In the genomic region with DNA sequence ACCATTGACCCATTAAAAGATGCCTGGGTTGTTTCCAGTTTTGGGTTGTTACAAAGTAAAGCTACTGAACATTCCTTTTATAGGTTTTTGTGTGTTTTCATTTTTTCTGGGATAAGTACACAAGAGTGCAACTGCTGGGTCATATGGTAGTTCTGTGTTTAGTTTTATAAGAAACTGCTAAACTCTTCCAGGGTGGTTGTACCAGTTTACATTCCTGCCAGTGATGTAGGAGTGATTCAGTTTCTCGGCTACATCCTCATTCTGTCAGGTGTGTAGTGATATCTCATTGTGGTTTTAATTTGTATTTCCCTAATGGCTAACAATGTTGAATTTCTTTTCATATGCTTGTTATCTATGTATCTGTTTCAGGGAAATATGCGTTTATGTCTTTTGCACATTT, we compare ENCODE assay signal across 27 cellular contexts.
"Had no signal": no experiment of that assay in that cellular context is flagged by ENCODE, and none has a peak within 500 bp of the region (broad histone marks: within the 10 kb centered on the region; RNA-seq: fewer than 3 reads in every experiment).

No MANE protein-coding gene starts in this region.

- DNase-seq: activated CD4-positive, alpha-beta memory T cell treated with anti-CD3 and anti-CD28 coated beads, Interleukin-2, amount 10 ng/mL, durations not matched to agents 7 days and 5 days; activated CD4-positive, alpha-beta T cell treated with anti-CD3 and anti-CD28 coated beads for 1 hour; activated CD4-positive, alpha-beta T cell treated with anti-CD3 and anti-CD28 coated beads for 4 hours; activated CD4-positive, alpha-beta T cell treated with anti-CD3 and anti-CD28 coated beads, Interleukin-2, amount 10 ng/mL, durations not matched to agents 7 days and 5 days; activated CD4-positive, alpha-beta T cell treated with anti-CD3 and anti-CD28 coated beads, Interleukin-2, amount 50 U/mL, for 4 hours; activated CD4-positive, CD25-positive, alpha-beta regulatory T cell; activated CD8-positive, alpha-beta memory T cell treated with anti-CD3 and anti-CD28 coated beads, Interleukin-2, amount 50 U/mL, for 48 hours; activated gamma-delta T cell; activated naive CD4-positive, alpha-beta T cell; activated naive CD4-positive, alpha-beta T cell treated with anti-CD3 and anti-CD28 coated beads, Interleukin-2, amount 10 ng/mL, durations not matched to agents 7 days and 5 days; activated naive CD8-positive, alpha-beta T cell treated with anti-CD3 and anti-CD28 coated beads, Interleukin-2, amount 10 ng/mL, durations not matched to agents 7 days and 5 days; activated T-cell treated with anti-CD3 and anti-CD28 coated beads for 4 hours; activated T-cell treated with anti-CD3 and anti-CD28 coated beads, Interleukin-2, amount 50 U/mL, for 24 hours; activated T-cell treated with anti-CD3 and anti-CD28 coated beads, Interleukin-2, amount 50 U/mL, for 72 hours; dorsolateral prefrontal cortex; effector memory CD4-positive, alpha-beta T cell; endodermal cell; esophagus squamous epithelium; foreskin fibroblast; gastrocnemius medialis; glutamatergic neuron; heart left ventricle; T-helper 2 cell had no signal

- ATAC-seq: activated naive CD4-positive, alpha-beta T cell treated with anti-CD3 and anti-CD28 coated beads, Interleukin-2, amount 50 U/mL, for 72 hours; activated T-cell treated with anti-CD3 and anti-CD28 coated beads, Interleukin-2, amount 50 U/mL, for 72 hours; gastrocnemius medialis; heart left ventricle had no signal

- H3K27me3 ChIP-seq: ascending aorta, breast epithelium, dorsolateral prefrontal cortex had no signal

- H3K4me3 ChIP-seq: ascending aorta, breast epithelium, coronary artery, dorsolateral prefrontal cortex, esophagus squamous epithelium, gastrocnemius medialis, heart left ventricle had no signal

- H3K27ac ChIP-seq: ascending aorta, breast epithelium, coronary artery, esophagus squamous epithelium, gastrocnemius medialis, heart left ventricle had no signal

- H3K36me3 ChIP-seq: ascending aorta, breast epithelium, esophagus squamous epithelium, gastrocnemius medialis, heart left ventricle had no signal

- H3K9me3 ChIP-seq: ascending aorta, breast epithelium, esophagus squamous epithelium, gastrocnemius medialis, heart left ventricle had no signal
